In genomic region chr9:73093016-73093739, GRCh38 we compare ENCODE assay signal across 20 cellular contexts. TPM values are rescaled to one million over a fixed set of nuclear protein-coding genes. Genes with fewer than 3 reads are reported as not detected.
A peak's percentile ranks its signal among the peaks of the same experiment; 100 is the strongest.
DNase-seq lines count a peak whose midpoint lies in the region; ATAC-seq and TF ChIP-seq lines count a peak whose summit lies in the region.
"Had no signal": no experiment of that assay in that cellular context is flagged by ENCODE, and none has a peak within 500 bp of the region (broad histone marks: within the 10 kb centered on the region; RNA-seq: fewer than 3 reads in every experiment).

No MANE protein-coding gene starts in this region.

- H3K27me3 ChIP-seq in SK-N-SH (ENCODE audit: insufficient read depth) (peaks cover 15% of the 10 kb centered on the region; the same call in 1 of the 2 replicates), lower lobe of right lung (ENCODE audit: low read depth) (no peaks in the 10 kb centered on the region), vagina (no peaks in the 10 kb centered on the region), spleen (replicated peaks in 1 of 7) (no peaks in the 10 kb centered on the region)
- H3K27me3 ChIP-seq: BE2C, transverse colon had no signal

- ATAC-seq in lower lobe of right lung = no peak
- ATAC-seq: Right ventricle myocardium inferior had no signal

- H3K4me3 ChIP-seq in SK-N-SH (ENCODE audit: low read depth in 2 of 2, low read length in 1 of 2) (no peak overlapping the region), lower lobe of right lung (no peak overlapping the region), vagina (peak overlapping the region in 1 of 2 donors; percentile 18), spleen (no peak overlapping the region)
- H3K4me3 ChIP-seq: transverse colon had no signal

- H3K36me3 ChIP-seq in SK-N-SH (replicated peaks in 1 of 2; ENCODE audit: control insufficient read depth in 1 of 2, insufficient read depth in 2 of 2, low read length in 1 of 2) (no peaks in the 10 kb centered on the region), lower lobe of right lung (no peaks in the 10 kb centered on the region), vagina (no peaks in the 10 kb centered on the region), spleen (no peaks in the 10 kb centered on the region)
- H3K36me3 ChIP-seq: BE2C, transverse colon had no signal

- no peaks in the 10 kb centered on the region for H3K9me3 ChIP-seq in SK-N-SH
- no peaks in the 10 kb centered on the region for H3K9me3 ChIP-seq in lower lobe of right lung
- no peaks in the 10 kb centered on the region for H3K9me3 ChIP-seq in vagina
- no peaks in the 10 kb centered on the region for H3K9me3 ChIP-seq in spleen
- H3K9me3 ChIP-seq: BE2C, transverse colon had no signal

- CTCF ChIA-PET in SK-N-SH (lab: Yijun Ruan, JAX) = interaction anchor here (1.2 to 1.3 kb wide), 2 partner anchors 11 to 14 kb away, joined by 3 to 4 read pairs; no protein-coding TSS in a partner anchor

- H3K9ac ChIP-seq in SK-N-SH = no peak overlapping the region

- POLR2A ChIA-PET in SK-N-SH (lab: Yijun Ruan, JAX) = no interaction called here

- intact Hi-C loops in lower lobe of right lung (cut with DNase I) = no loop called here
- intact Hi-C loops in vagina (cut with DNase I) = loop anchor here (10.0 kb wide), 1 partner anchor 68 kb away; no protein-coding TSS in a partner anchor
- intact Hi-C loops in spleen (cut with DNase I; ENCODE audit: low total_unique reads) = no loop called here

- H3K27ac ChIP-seq in SK-N-SH (ENCODE audit: low read depth in 2 of 2, low read length in 1 of 2) = no peak overlapping the region
- H3K27ac ChIP-seq in lower lobe of right lung = peak overlapping the region; percentile 6
- H3K27ac ChIP-seq in vagina = peak overlapping the region; percentile 40
- no peak overlapping the region for H3K27ac ChIP-seq in spleen
- H3K27ac ChIP-seq: transverse colon had no signal

- H2AFZ ChIP-seq in SK-N-SH (ENCODE audit: low read depth) = peak overlapping the region; percentile 92

- TF ChIP-seq POLR2A in vagina (IDR thresholded peaks at IDR 0.05) (no peak), spleen (IDR thresholded peaks at IDR 0.05) (no peak)

- H4K20me1 ChIP-seq in SK-N-SH (ENCODE audit: insufficient read depth) = no peaks in the 10 kb centered on the region

- H3F3A ChIP-seq in SK-N-SH (replicated peaks; ENCODE audit: insufficient read depth) = no peaks in the 10 kb centered on the region

- TF ChIP-seq EP300 in SK-N-SH (IDR thresholded peaks at IDR 0.05; ENCODE audit: borderline replicate concordance in 1 of 2, low read depth in 1 of 2, low read length in 1 of 2) = no peak

- no peaks in the 10 kb centered on the region for H3K9me2 ChIP-seq in SK-N-SH

- no peak overlapping the region for H3K4me2 ChIP-seq in SK-N-SH

- H3K4me1 ChIP-seq in SK-N-SH (ENCODE audit: control insufficient read depth in 1 of 2, insufficient read depth in 2 of 2, low read depth in 1 of 2, low read length in 1 of 2) (no peaks in the 10 kb centered on the region), lower lobe of right lung (peaks cover 5% of the 10 kb centered on the region), vagina (peaks cover 6% of the 10 kb centered on the region), spleen (peaks cover 0 to 9% (median 2%) of the 10 kb centered on the region in 6 donors)
- H3K4me1 ChIP-seq: BE2C had no signal

- H3K79me2 ChIP-seq in SK-N-SH (ENCODE audit: insufficient read depth) = no peaks in the 10 kb centered on the region

- DNase-seq in NCI-H1105 treated with DMSO at 0.1 percent for 48 hours (lab: John Stamatoyannopoulos, UW) (peak; percentile 31), NCI-H1105 (lab: John Stamatoyannopoulos, UW) (no peak), SK-N-SH (no peak), lower lobe of right lung (no peak), vagina (ENCODE audit: extremely low spot score in 2 of 2) (no peak), HUDEP-2 (lab: John Stamatoyannopoulos, UW; ENCODE audit: unreplicated experiment in 76 of 76) (no peak), spleen (no peak)
- no peak for DNase-seq in activated CD4-positive, CD25-positive, alpha-beta regulatory T cell (lab: John Stamatoyannopoulos, UW)
- DNase-seq: 8988T; activated CD4-positive, alpha-beta T cell treated with anti-CD3 and anti-CD28 coated beads, Interleukin-2, amount 50 U/mL, for 1 hour; activated naive CD4-positive, alpha-beta T cell treated with Interleukin-2 at 50 U/mL for 16 hours; BE2C; Calu3; cerebellar nuclear complex; effector CD4-positive, alpha-beta T cell; NCI-H1694 treated with DMSO at 0.1 percent for 48 hours; NCI-H345; retina; transverse colon had no signal

- no peak for TF ChIP-seq CTCF in SK-N-SH (IDR thresholded peaks at IDR 0.05)
- no peak for TF ChIP-seq CTCF in lower lobe of right lung (IDR thresholded peaks at IDR 0.05)
- no peak for TF ChIP-seq CTCF in vagina (IDR thresholded peaks at IDR 0.05)
- TF ChIP-seq CTCF in spleen (IDR thresholded peaks at IDR 0.05 in 8 of 11, conservative IDR thresholded peaks at IDR 0.05 in 3 of 11) = no peak

- no peak for TF ChIP-seq RAD21 in SK-N-SH (IDR thresholded peaks at IDR 0.05; ENCODE audit: low read length)

TF ChIP-seq in SK-N-SH, 30 proteins besides CTCF, POLR2A, EP300 and RAD21:
- TF ChIP-seq, protein P1, sequence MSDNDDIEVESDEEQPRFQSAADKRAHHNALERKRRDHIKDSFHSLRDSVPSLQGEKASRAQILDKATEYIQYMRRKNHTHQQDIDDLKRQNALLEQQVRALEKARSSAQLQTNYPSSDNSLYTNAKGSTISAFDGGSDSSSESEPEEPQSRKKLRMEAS (IDR thresholded peaks at IDR 0.05; ENCODE audit: low read depth) = no peak
- TF ChIP-seq GATA2 (CRISPR knock-in tag; IDR thresholded peaks at IDR 0.05) (no peak), SMC3 (IDR thresholded peaks at IDR 0.05; ENCODE audit: low read depth, low read length) (no peak), REST (IDR thresholded peaks at IDR 0.05; ENCODE audit: low read depth, low read length) (no peak), RXRA (IDR thresholded peaks at IDR 0.05; ENCODE audit: borderline replicate concordance, low read depth) (no peak), JUND (IDR thresholded peaks at IDR 0.05) (no peak), EZH2phosphoT487 (IDR thresholded peaks at IDR 0.05; ENCODE audit: borderline replicate concordance, low read depth) (no peak), YY1 (IDR thresholded peaks at IDR 0.05; ENCODE audit: low read depth) (no peak), IRF3 (IDR thresholded peaks at IDR 0.05; ENCODE audit: low read depth, low read length) (no peak), TAF1 (IDR thresholded peaks at IDR 0.05; ENCODE audit: borderline replicate concordance, low read depth, low read length) (no peak)

RNA-seq across cellular contexts. Expression of gene ANXA1, which starts 58.5 kb away (rescaled TPM):
- polyA plus RNA-seq in SK-N-SH (2012; rRNA removed) (443 and 608 TPM in 2 replicates), spleen (10 to 100 TPM; 45.5 to 70.5 (median 46.5) TPM)
- 640 and 748 TPM in 2 replicates for polyA plus RNA-seq in SK-N-SH (2012; cell fraction: cytosol; rRNA removed)
- 216 and 495 TPM in 2 replicates for polyA plus RNA-seq in SK-N-SH (2012; cell fraction: nucleus; rRNA removed)
- total RNA-seq in lower lobe of right lung (340 TPM), vagina (834 TPM), spleen (100 to 1,000 TPM in 3 of 7 donors, 10 to 100 TPM in 4; 68.9 to 123 (median 98.4) TPM)

Comparison
In these comparisons a context has a peak if more than half of its experiments do, and no peak if none do; other contexts are left out.
1. H3K27ac ChIP-seq: peak in lower lobe of right lung (single experiment) and vagina (single experiment); none in SK-N-SH (0 of 2) and spleen (0 of 8).